Comparison of ENCODE assay signal across 5 cellular contexts in the genomic region with DNA sequence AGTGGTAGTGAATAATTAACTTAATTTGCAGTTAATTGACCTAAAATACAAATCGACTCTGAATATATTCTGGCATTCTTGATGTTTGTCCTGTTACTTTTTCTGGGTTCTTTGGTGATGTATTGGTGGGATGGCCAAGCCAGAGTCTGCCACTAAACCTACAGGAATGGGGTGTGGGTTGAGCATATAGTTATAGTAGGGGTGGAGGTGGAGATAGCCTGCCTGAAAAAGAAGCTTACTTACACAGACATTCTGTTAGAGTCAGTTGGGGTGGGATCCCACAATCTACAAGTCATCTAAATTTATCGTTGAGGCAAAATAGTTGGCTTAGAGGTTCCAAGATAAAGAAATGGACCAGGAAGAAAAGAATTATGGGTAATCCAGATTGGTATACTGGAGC.
"Had no signal": no experiment of that assay in that cellular context is flagged by ENCODE, and none has a peak within 500 bp of the region (broad histone marks: within the 10 kb centered on the region; RNA-seq: fewer than 3 reads in every experiment).

No MANE protein-coding gene starts in this region.

- H3K27ac ChIP-seq: HL-60 had no signal

- DNase-seq: IMR-90, KBM-7, KG1 had no signal

- H3K4me3 ChIP-seq: K562 had no signal
